8 cellular contexts compared by ENCODE assay signal in genomic region chr13:36999054-36999927, GRCh38. TPM values are rescaled to one million over a fixed set of nuclear protein-coding genes. Genes with fewer than 3 reads are reported as not detected.
DNase-seq lines count a peak whose midpoint lies in the region; ATAC-seq, FAIRE-seq and TF ChIP-seq lines count a peak whose summit lies in the region.

TSS of gene ALG5 (minus strand) at chr13:36999340. CDS start at chr13:36999300, 40 bp downstream.

- H3K9me3 ChIP-seq in OCI-LY7 (ENCODE audit: low read length) (no peaks in the 10 kb centered on the region), endothelial cell of umbilical vein (replicated peaks; ENCODE audit: control insufficient read depth, insufficient read depth, low read length) (no peaks in the 10 kb centered on the region), mononuclear cell (ENCODE audit: low read depth, low read length) (no peaks in the 10 kb centered on the region)

- H3K9me2 ChIP-seq in OCI-LY7 (ENCODE audit: insufficient read depth, low read length): no peaks in the 10 kb centered on the region

- peak; percentile 72 for ATAC-seq in GM21515 (IDR thresholded peaks at IDR 0.05; ENCODE audit: unreplicated experiment)

- TF ChIP-seq CTCF in OCI-LY7 (conservative IDR thresholded peaks at IDR 0.05; ENCODE audit: low read length) (peak; percentile 99), endothelial cell of umbilical vein (IDR thresholded peaks at IDR 0.05; ENCODE audit: extremely low read depth in 1 of 2, insufficient read depth in 1 of 2, low read depth in 1 of 2, low read length in 2 of 2) (peak; percentile 81 to 99)

- peak; percentile 66 for FAIRE-seq in endothelial cell of umbilical vein (lab: Jason Lieb, UNC)

- BruUV-seq in OCI-LY7 (replicated peaks; lab: Mats Ljungman, UMichigan) (no TSS peak), endothelial cell of umbilical vein (replicated peaks; lab: Mats Ljungman, UMichigan) (no TSS peak)

- H3K4me1 ChIP-seq in OCI-LY7 (ENCODE audit: insufficient read depth, low read length, poor library complexity, severe bottlenecking): peaks cover 26% of the 10 kb centered on the region
- H3K4me1 ChIP-seq in endothelial cell of umbilical vein (ENCODE audit: control insufficient read depth, extremely low read depth, insufficient read depth, low read length): peaks cover 21% of the 10 kb centered on the region
- H3K4me1 ChIP-seq in mononuclear cell (ENCODE audit: insufficient read depth, low read length): peaks cover 18% of the 10 kb centered on the region

- H3K27ac ChIP-seq in OCI-LY7 (ENCODE audit: low read depth, low read length, poor library complexity, severe bottlenecking) (peak within 1 kb of the TSS; percentile 91), endothelial cell of umbilical vein (ENCODE audit: insufficient read depth, low read depth, low read length) (peak within 1 kb of the TSS; percentile 94)

- H3K36me3 ChIP-seq in OCI-LY7 (ENCODE audit: insufficient read depth, low read length): peaks cover 42% of the 10 kb centered on the region
- H3K36me3 ChIP-seq in endothelial cell of umbilical vein (ENCODE audit: control insufficient read depth in 2 of 2, extremely low read depth in 1 of 2, insufficient read depth in 2 of 2, low read length in 2 of 2): peaks cover 0 to 14% of the 10 kb centered on the region in 2 experiments

- H3K79me2 ChIP-seq in OCI-LY7 (ENCODE audit: insufficient read depth, low read depth, low read length): peaks cover 72% of the 10 kb centered on the region
- peaks cover 58% of the 10 kb centered on the region for H3K79me2 ChIP-seq in endothelial cell of umbilical vein (ENCODE audit: control insufficient read depth, insufficient read depth, low read length)

- peak; percentile 94 for TF ChIP-seq POLR2A in endothelial cell of umbilical vein (IDR thresholded peaks at IDR 0.05; ENCODE audit: low read depth, low read length)

- dilution Hi-C loops in endothelial cell of umbilical vein (cut with MboI; ENCODE audit: extremely low pct_ligation_motif_present, low sequenced_read_pairs): loop anchor here (25.0 kb wide), 1 partner anchor 137 kb away; no protein-coding TSS in a partner anchor

- peak within 1 kb of the TSS; percentile 98 for H3K4me2 ChIP-seq in OCI-LY7 (ENCODE audit: low read length)
- H3K4me2 ChIP-seq in endothelial cell of umbilical vein (ENCODE audit: insufficient read depth, low read length): peak within 1 kb of the TSS; percentile 99

- peaks cover 9% of the 10 kb centered on the region; the same call in 1 of the 2 replicates for H4K20me1 ChIP-seq in OCI-LY7 (ENCODE audit: insufficient read depth, low read length)
- H4K20me1 ChIP-seq in endothelial cell of umbilical vein (replicated peaks; ENCODE audit: control insufficient read depth, extremely low read depth, insufficient read depth, low read length): no peaks in the 10 kb centered on the region

- intact Hi-C loops in OCI-LY7 (cut with micrococcal nuclease; ENCODE audit: unreplicated experiment): loop anchor here (1.0 kb wide), 2 partner anchors 69 to 180 kb away; partner anchors contain the start of gene RFXAP
- intact Hi-C loops in endothelial cell of umbilical vein (cut with micrococcal nuclease): loop anchor here (1.0 to 2.0 kb wide), 2 partner anchors 60 to 78 kb away; partner anchors contain the start of genes SMAD9 and SUPT20H

- DNase-seq in DMS 273 treated with DMSO at 0.1 percent for 48 hours (lab: John Stamatoyannopoulos, UW) (peak; percentile 40), HuH-7.5 (ENCODE audit: low spot score) (peak; percentile 54), OCI-LY7 (ENCODE audit: low spot score) (peak; percentile 93), activated T-cell treated with anti-CD3 and anti-CD28 coated beads for 1 hour (ENCODE audit: low read depth) (peak; percentile 89), endothelial cell of umbilical vein (ENCODE audit: low read depth, low spot score) (peak; percentile 94)
- DNase-seq in stimulated activated CD8-positive, alpha-beta memory T cell treated with anti-CD3 and anti-CD28 coated beads, Interleukin-4, amount 100 ng/mL, for 1 hour (ENCODE audit: low read depth in 2 of 2, low spot score in 1 of 2): peak; percentile 74 to 88

- H3K27me3 ChIP-seq in endothelial cell of umbilical vein (ENCODE audit: control insufficient read depth in 2 of 2, insufficient read depth in 2 of 2, low read length in 2 of 2) (no peaks in the 10 kb centered on the region), mononuclear cell (ENCODE audit: insufficient read depth, low read length) (no peaks in the 10 kb centered on the region)

- POLR2A ChIA-PET in OCI-LY7 (lab: Charles Lee) (interaction anchor here (0.6 to 3.9 kb wide), 12 partner anchors 10 to 834 kb away, joined by 3 to 25 read pairs (median 4); no protein-coding TSS in a partner anchor), endothelial cell of umbilical vein (lab: Charles Lee) (interaction anchor here (0.6 to 0.7 kb wide), 8 partner anchors 12 to 481 kb away, joined by 3 to 7 read pairs (median 4); no protein-coding TSS in a partner anchor)

- CTCF ChIA-PET in OCI-LY7 (lab: Charles Lee; ENCODE audit: unreplicated experiment) (no interaction called here), endothelial cell of umbilical vein (lab: Charles Lee) (interaction anchor here (0.6 to 2.6 kb wide), 13 partner anchors 13 to 1020 kb away, joined by 3 to 8 read pairs (median 3); no protein-coding TSS in a partner anchor)

- H3K9ac ChIP-seq in endothelial cell of umbilical vein (replicated peaks; ENCODE audit: extremely low read depth, insufficient read depth, low read length): peak within 1 kb of the TSS; percentile 99

- H3K4me3 ChIP-seq in OCI-LY7 (ENCODE audit: low read depth, low read length, poor library complexity, severe bottlenecking) (peak within 1 kb of the TSS; percentile 98), endothelial cell of umbilical vein (replicated peaks in 1 of 3; ENCODE audit: insufficient read depth in 1 of 3, low read depth in 1 of 3, low read length in 3 of 3) (peak within 1 kb of the TSS; percentile 89 to 97 (median 94)), mononuclear cell (ENCODE audit: low read length) (peak within 1 kb of the TSS; percentile 91)

- H2AFZ ChIP-seq in OCI-LY7 (ENCODE audit: low read length) (peak within 1 kb of the TSS; percentile 83; the same call in 1 of the 2 replicates), endothelial cell of umbilical vein (ENCODE audit: low read depth, low read length) (peak within 1 kb of the TSS; percentile 88)

- H3K9me1 ChIP-seq in endothelial cell of umbilical vein (replicated peaks; ENCODE audit: control insufficient read depth, extremely low read depth, insufficient read depth, low read length): no peaks in the 10 kb centered on the region

TF ChIP-seq in endothelial cell of umbilical vein, 7 proteins besides CTCF, POLR2A, EP300 and RAD21:
- TF ChIP-seq, protein P1, sequence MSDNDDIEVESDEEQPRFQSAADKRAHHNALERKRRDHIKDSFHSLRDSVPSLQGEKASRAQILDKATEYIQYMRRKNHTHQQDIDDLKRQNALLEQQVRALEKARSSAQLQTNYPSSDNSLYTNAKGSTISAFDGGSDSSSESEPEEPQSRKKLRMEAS (IDR thresholded peaks at IDR 0.05; ENCODE audit: insufficient read depth, insufficient read length): peak; percentile 13
- peak; percentile 98 for TF ChIP-seq POLR2AphosphoS5 (IDR thresholded peaks at IDR 0.05; ENCODE audit: insufficient read depth, low read depth, low read length)
- TF ChIP-seq GATA2 (IDR thresholded peaks at IDR 0.05; ENCODE audit: insufficient read depth, insufficient read length, low read depth, low read length): no peak
- TF ChIP-seq MYC (IDR thresholded peaks at IDR 0.05; ENCODE audit: low read depth, low read length): peak; percentile 45

RNA-seq across cellular contexts. Expression of gene ALG5, which starts in this region (rescaled TPM):
- 23.8 and 25.3 TPM in 2 replicates for total RNA-seq in OCI-LY7 (2014; rRNA removed; shearing (Covaris generic))
- total RNA-seq in OCI-LY7 (2022) (28.8 and 31.6 TPM in 2 replicates), endothelial cell of umbilical vein (29.3 and 31.3 TPM in 2 replicates), mononuclear cell (20.9 TPM)
- 17.0 and 24.4 TPM in 2 replicates for polyA plus RNA-seq in endothelial cell of umbilical vein
- 30.2 and 32.6 TPM in 2 replicates for polyA plus RNA-seq in endothelial cell of umbilical vein (2011; cell fraction: cytosol; rRNA removed)
- 17.8 and 22.0 TPM in 2 replicates for polyA plus RNA-seq in endothelial cell of umbilical vein (2011; cell fraction: nucleus; rRNA removed)
- polyA plus RNA-seq in endothelial cell of umbilical vein (2012): 35.4 and 43.8 TPM in 2 replicates
- 10.1 and 15.0 TPM in 2 replicates for polyA minus RNA-seq in endothelial cell of umbilical vein
- polyA minus RNA-seq in endothelial cell of umbilical vein (2011; cell fraction: cytosol; rRNA and poly(A)+ RNA removed): 14.7 TPM
- 16.9 and 23.5 TPM in 2 replicates for polyA minus RNA-seq in endothelial cell of umbilical vein (2011; cell fraction: nucleus; rRNA and poly(A)+ RNA removed)

Comparison
In these comparisons a context has a peak if more than half of its experiments do, and no peak if none do; other contexts are left out.
1. Peak in every context shown above with its lines: DNase-seq, ATAC-seq, H3K4me3 ChIP-seq and H3K27ac ChIP-seq.
2. DNase-seq: peak in every context shown above with its lines; median percentile 94 in endothelial cell of umbilical vein; 93 in OCI-LY7; 89 in activated T-cell treated with anti-CD3 and anti-CD28 coated beads for 1 hour; 81 in stimulated activated CD8-positive, alpha-beta memory T cell treated with anti-CD3 and anti-CD28 coated beads, Interleukin-4, amount 100 ng/mL, for 1 hour; 54 in HuH-7.5; 40 in DMS 273 treated with DMSO at 0.1 percent for 48 hours.